Comparison of ENCODE assay signal across 18 cellular contexts in genomic region chrX:47661539-47661938, GRCh38. TPM values are rescaled to one million over a fixed set of nuclear protein-coding genes. Genes with fewer than 3 reads are reported as not detected.
A peak's percentile ranks its signal among the peaks of the same experiment; 100 is the strongest.
DNase-seq lines count a peak whose midpoint lies in the region; ATAC-seq, FAIRE-seq and TF ChIP-seq lines count a peak whose summit lies in the region.
"Had no signal": no experiment of that assay in that cellular context is flagged by ENCODE, and none has a peak within 500 bp of the region (broad histone marks: within the 10 kb centered on the region; RNA-seq: fewer than 3 reads in every experiment).

No MANE protein-coding gene starts in this region.

- no peaks in the 10 kb centered on the region for H3K9me3 Mint-ChIP-seq in HFFc6

- no peaks in the 10 kb centered on the region for H4K20me1 ChIP-seq in K562 (replicated peaks; ENCODE audit: control insufficient read depth, insufficient read depth, low read length)
- H4K20me1 ChIP-seq in keratinocyte (ENCODE audit: control insufficient read depth, extremely low read depth, insufficient read depth, low read length): no peaks in the 10 kb centered on the region

- no peak overlapping the region for H3K4me3 ChIP-seq in ACC112 (ENCODE audit: low read depth, low read length)
- no peak overlapping the region for H3K4me3 ChIP-seq in K562
- no peak overlapping the region for H3K4me3 ChIP-seq in keratinocyte (ENCODE audit: control insufficient read depth in 2 of 3, extremely low read depth in 1 of 3, insufficient read depth in 2 of 3, low read depth in 1 of 3, low read length in 3 of 3)
- H3K4me3 ChIP-seq in BE2C (ENCODE audit: low read depth, low read length): no peak overlapping the region
- H3K4me3 ChIP-seq: PC-9 had no signal

- H3K27me3 Mint-ChIP-seq in HFFc6 (ENCODE audit: insufficient read depth): no peaks in the 10 kb centered on the region; the same call in 1 of the 2 replicates
- H3K27me3 Mint-ChIP-seq: CD4-positive, CD25-positive, alpha-beta regulatory T cell had no signal

- H3K36me3 Mint-ChIP-seq in HFFc6 (ENCODE audit: low read depth): peaks cover 14% of the 10 kb centered on the region; the same call in 1 of the 2 replicates

- no peaks in the 10 kb centered on the region for H3K9me3 ChIP-seq in K562 (replicated peaks; ENCODE audit: control insufficient read depth, insufficient read depth, low read depth, low read length)
- no peaks in the 10 kb centered on the region for H3K9me3 ChIP-seq in keratinocyte (ENCODE audit: control insufficient read depth, low read depth, low read length)
- no peaks in the 10 kb centered on the region for H3K9me3 ChIP-seq in BE2C

- TF ChIP-seq RAD21 in K562 (CRISPR knock-in tag; conservative IDR thresholded peaks at IDR 0.05 in 1 of 2, IDR thresholded peaks at IDR 0.05 in 1 of 2): no peak

- POLR2A ChIA-PET in K562 (lab: Yijun Ruan, JAX): interaction anchor here (0.9 to 1.2 kb wide), 4 partner anchors 13 to 69 kb away, joined by 3 to 4 read pairs (median 3); no protein-coding TSS in a partner anchor

- CTCF ChIA-PET in K562 (lab: Yijun Ruan, JAX; ENCODE audit: low intra/inter-chr PET ratio): no interaction called here

- H2AFZ ChIP-seq in ACC112 (ENCODE audit: low read length, unreplicated experiment): no peak overlapping the region
- peak overlapping the region; percentile 79; the same call in 1 of the 2 replicates for H2AFZ ChIP-seq in K562 (ENCODE audit: low read depth, low read length)
- H2AFZ ChIP-seq in keratinocyte (ENCODE audit: control insufficient read depth, low read length): no peak overlapping the region
- H2AFZ ChIP-seq: PC-9 had no signal

- peaks cover 32% of the 10 kb centered on the region for H3K4me1 Mint-ChIP-seq in HFFc6 (ENCODE audit: low read depth)

- H3K9ac ChIP-seq in K562 (ENCODE audit: insufficient read depth in 1 of 2, low read depth in 2 of 2, low read length in 2 of 2): peak overlapping the region in 1 of 2 experiments; percentile 71; a peak in 2 of 4 replicates
- no peak overlapping the region for H3K9ac ChIP-seq in keratinocyte (ENCODE audit: control insufficient read depth, extremely low read depth, insufficient read depth, low read length)

- H3K36me3 ChIP-seq in ACC112 (ENCODE audit: insufficient read depth, low read length) (peaks cover 5% of the 10 kb centered on the region), K562 (ENCODE audit: control insufficient read depth, insufficient read depth, low read length) (peaks cover 18% of the 10 kb centered on the region), keratinocyte (ENCODE audit: control insufficient read depth in 2 of 2, extremely low read depth in 1 of 2, insufficient read depth in 2 of 2, low read length in 2 of 2) (no peaks in the 10 kb centered on the region), BE2C (peaks cover 4% of the 10 kb centered on the region)

- intact Hi-C loops in K562 (cut with micrococcal nuclease): no loop called here

- 50% methylated on average over 5 of the region's 7 CpGs for WGBS in K562 (ENCODE audit: insufficient coverage, low coverage, missing lambda C conversion rate)

- BruUV-seq in K562 (replicated peaks; lab: Mats Ljungman, UMichigan): no TSS peak

- peaks cover 32% of the 10 kb centered on the region for H3K4me1 ChIP-seq in ACC112 (ENCODE audit: control insufficient read depth, insufficient read depth, low read length, unreplicated experiment)
- H3K4me1 ChIP-seq in K562 (replicated peaks in 1 of 2; ENCODE audit: control insufficient read depth in 2 of 2, insufficient read depth in 2 of 2, low read length in 2 of 2): peaks cover 15 to 69% of the 10 kb centered on the region in 2 experiments
- H3K4me1 ChIP-seq in keratinocyte (ENCODE audit: control insufficient read depth, extremely low read depth, insufficient read depth, low read length): peaks cover 5% of the 10 kb centered on the region
- no peaks in the 10 kb centered on the region for H3K4me1 ChIP-seq in BE2C

- TF ChIP-seq POLR2A in K562 (conservative IDR thresholded peaks at IDR 0.05): no peak

- no peak for TF ChIP-seq EP300 in K562 (IDR thresholded peaks at IDR 0.05; ENCODE audit: low read length)

- H3K4me3 Mint-ChIP-seq in HFFc6: no peak overlapping the region

- H3K27ac ChIP-seq in ACC112 (ENCODE audit: low read depth, low read length) (peak overlapping the region; percentile 96), K562 (ENCODE audit: extremely low read depth, low read depth, low read length) (peak overlapping the region; percentile 95), keratinocyte (ENCODE audit: control insufficient read depth, insufficient read depth, low read length) (peak overlapping the region; percentile 28)
- H3K27ac ChIP-seq: PC-9 had no signal

- ATAC-seq in K562 (no peak), GM18502 (IDR thresholded peaks at IDR 0.05; ENCODE audit: poor library complexity, unreplicated experiment) (no peak), GM19452 (IDR thresholded peaks at IDR 0.05; ENCODE audit: unreplicated experiment) (no peak)

- H3K79me2 ChIP-seq in ACC112 (ENCODE audit: control insufficient read depth, insufficient read depth, low read length, unreplicated experiment) (peaks cover 6% of the 10 kb centered on the region), K562 (ENCODE audit: control insufficient read depth, insufficient read depth, low read length) (peaks cover 24% of the 10 kb centered on the region), keratinocyte (ENCODE audit: control insufficient read depth, insufficient read depth, low read length) (no peaks in the 10 kb centered on the region)

- dilution Hi-C loops in keratinocyte (cut with MboI; ENCODE audit: extremely low pct_ligation_motif_present, low sequenced_read_pairs): no loop called here

- FAIRE-seq in K562 (lab: Jason Lieb, UNC) (no peak), keratinocyte (lab: Jason Lieb, UNC) (no peak)
- FAIRE-seq: GM19239 had no signal

- in situ Hi-C loops in K562 (cut with MboI): no loop called here

- no peaks in the 10 kb centered on the region for H3K27me3 ChIP-seq in ACC112 (ENCODE audit: insufficient read depth, low read length)
- no peaks in the 10 kb centered on the region for H3K27me3 ChIP-seq in K562 (ENCODE audit: control insufficient read depth in 2 of 2, insufficient read depth in 2 of 2, low read length in 2 of 2)
- no peaks in the 10 kb centered on the region for H3K27me3 ChIP-seq in keratinocyte (ENCODE audit: control insufficient read depth, extremely low read depth, insufficient read depth, low read length)
- H3K27me3 ChIP-seq in BE2C: no peaks in the 10 kb centered on the region

- H3K27ac Mint-ChIP-seq in HFFc6: peak overlapping the region; percentile 96
- H3K27ac Mint-ChIP-seq: CD4-positive, CD25-positive, alpha-beta regulatory T cell had no signal

- TF ChIP-seq CTCF in HFFc6 (IDR thresholded peaks at IDR 0.05) (no peak), K562 (IDR thresholded peaks at IDR 0.05 in 2 of 3, conservative IDR thresholded peaks at IDR 0.05 in 1 of 3; ENCODE audit: insufficient read depth in 2 of 3, low read depth in 1 of 3, low read length in 3 of 3) (no peak), keratinocyte (optimal IDR thresholded peaks at IDR 0.05 in 1 of 3, IDR thresholded peaks at IDR 0.05 in 1 of 3, conservative IDR thresholded peaks at IDR 0.05 in 1 of 3; ENCODE audit: extremely low read depth in 1 of 3, insufficient read depth in 2 of 3, low read length in 3 of 3) (no peak), BE2C (IDR thresholded peaks at IDR 0.05; ENCODE audit: low read depth, low read length) (no peak)

- H3K9me1 ChIP-seq in K562 (ENCODE audit: control insufficient read depth, insufficient read depth, low read length): peaks cover 3% of the 10 kb centered on the region
- H3K9me1 ChIP-seq in keratinocyte (ENCODE audit: control insufficient read depth, extremely low read depth, insufficient read depth, low read length): no peaks in the 10 kb centered on the region

- DNase-seq in HFFc6 (no peak), K562 (ENCODE audit: extremely low read depth in 1 of 4, low spot score in 3 of 4) (no peak), keratinocyte (ENCODE audit: low read depth, low spot score) (no peak), NCI-H2196 treated with DMSO at 0.1 percent for 48 hours (lab: John Stamatoyannopoulos, UW; ENCODE audit: unreplicated experiment) (no peak), BE2C (no peak)
- DNase-seq: AML-193; CD4-positive, CD25-positive, alpha-beta regulatory T cell; KG1; NCI-H1436; NCI-H2029; NCI-H2171 treated with DMSO at 0.1 percent for 48 hours; NCI-H510A; NCI-H774 had no signal

- H3K4me2 ChIP-seq in K562 (ENCODE audit: insufficient read depth, low read length) (no peak overlapping the region), keratinocyte (ENCODE audit: control insufficient read depth, extremely low read depth, insufficient read depth, low read depth, low read length) (no peak overlapping the region)
- H3K4me2 ChIP-seq: PC-9 had no signal

RNA-seq across cellular contexts. Expression of gene UXT, which starts 2.6 kb away (rescaled TPM):
- total RNA-seq in HFFc6 (2021; fragmentation: NEBNext Ultra II Directional; extraction: Animal tissue kit (Norgen Biotek cat#: 25700)): 100 to 1,000 TPM in 4 of 6 experiments, 10 to 100 TPM in 2; 94.9 to 104 (median 101) TPM
- 67.5 and 87.0 TPM in 2 replicates for total RNA-seq in K562 (2011; cell fraction: chromatin; rRNA removed; ENCODE audit: low replicate concordance)
- 91.2 and 94.6 TPM in 2 replicates for total RNA-seq in K562 (2011; cell fraction: nucleolus; rRNA removed)
- 97.3 and 117 TPM in 2 replicates for total RNA-seq in K562 (2011; cell fraction: nucleoplasm; rRNA removed)
- total RNA-seq in K562 (2014; rRNA removed): 201 and 206 TPM in 2 replicates
- total RNA-seq in K562 (2014; rRNA removed; fragmentation: Illumina TruSeq; extraction: Trizol): 199 and 204 TPM in 2 replicates
- 184 and 206 TPM in 2 replicates for total RNA-seq in K562 (2015; rRNA removed; fragmentation: Illumina TruSeq; extraction: Trizol)
- total RNA-seq in K562 (2021): 181 and 185 TPM in 2 replicates
- 260 and 275 TPM in 2 replicates for polyA plus RNA-seq in K562 (2011; rRNA removed)
- polyA plus RNA-seq in K562 (2011; cell fraction: cytosol; rRNA removed): 259 and 265 TPM in 2 replicates
- polyA plus RNA-seq in K562 (2011; cell fraction: nucleus; rRNA removed): 182 and 231 TPM in 2 replicates
- 283 and 337 TPM in 2 replicates for polyA plus RNA-seq in K562 (2012)
- polyA plus RNA-seq in K562 (2014; fragmentation: Illumina TruSeq; extraction: Trizol): 279 and 300 TPM in 2 replicates
- polyA plus RNA-seq in K562 (2014; fragmentation: Nextera tagmentation; extraction: Ambion mirVana): 100 to 1,000 TPM; 141 to 167 TPM
- polyA plus RNA-seq in K562 (2014; rRNA removed): 265 and 285 TPM in 2 replicates
- 74.0 and 75.4 TPM in 2 replicates for polyA minus RNA-seq in K562 (2011; rRNA and poly(A)+ RNA removed)
- 52.3 and 53.6 TPM in 2 replicates for polyA minus RNA-seq in K562 (2011; cell fraction: cytosol; rRNA and poly(A)+ RNA removed)
- polyA minus RNA-seq in K562 (2011; cell fraction: nucleus; rRNA and poly(A)+ RNA removed): 46.6 and 75.3 TPM in 2 replicates
- polyA plus RNA-seq in keratinocyte: 87.4 to 102 TPM (median 93.1 TPM) in 3 replicates
- 64.4 TPM for polyA plus RNA-seq in keratinocyte (2011; ENCODE audit: low read depth)
- 45.9 and 76.7 TPM in 2 replicates for polyA plus RNA-seq in keratinocyte (2011; cell fraction: cytosol; rRNA removed)
- 27.2 and 29.2 TPM in 2 replicates for polyA plus RNA-seq in keratinocyte (2011; cell fraction: nucleus; rRNA removed)
- polyA plus RNA-seq in keratinocyte (2012; ENCODE audit: low replicate concordance): 90.2 and 102 TPM in 2 replicates
- polyA minus RNA-seq in keratinocyte: 29.4 to 38.2 TPM (median 33.3 TPM) in 3 replicates
- polyA minus RNA-seq in keratinocyte (2011; cell fraction: cytosol; rRNA and poly(A)+ RNA removed): 42.8 TPM
- 13.5 and 13.9 TPM in 2 replicates for polyA minus RNA-seq in keratinocyte (2011; cell fraction: nucleus; rRNA and poly(A)+ RNA removed)
- polyA plus RNA-seq in BE2C (2012; ENCODE audit: insufficient read depth, insufficient read length, low read depth): 106 TPM

RNA-seq across cellular contexts. Expression of gene ELK1, which starts 11.2 kb away (rescaled TPM):
- 10 to 100 TPM; 42.8 to 49.1 (median 45.7) TPM for total RNA-seq in HFFc6 (2021; fragmentation: NEBNext Ultra II Directional; extraction: Animal tissue kit (Norgen Biotek cat#: 25700))
- total RNA-seq in K562 (2011; cell fraction: chromatin; rRNA removed; ENCODE audit: low replicate concordance): 32.0 and 32.5 TPM in 2 replicates
- 20.1 and 21.2 TPM in 2 replicates for total RNA-seq in K562 (2011; cell fraction: nucleolus; rRNA removed)
- 32.9 and 71.1 TPM in 2 replicates for total RNA-seq in K562 (2011; cell fraction: nucleoplasm; rRNA removed)
- total RNA-seq in K562 (2014; rRNA removed) (37.8 and 47.8 TPM in 2 replicates), K562 (2014; rRNA removed; fragmentation: Illumina TruSeq; extraction: Trizol) (23.6 and 24.5 TPM in 2 replicates), K562 (2015; rRNA removed; fragmentation: Illumina TruSeq; extraction: Trizol) (21.2 and 21.6 TPM in 2 replicates), K562 (2021) (62.5 and 74.9 TPM in 2 replicates)
- polyA plus RNA-seq in K562 (2011; rRNA removed) (26.5 and 29.5 TPM in 2 replicates), K562 (2014; fragmentation: Illumina TruSeq; extraction: Trizol) (49.6 and 65.2 TPM in 2 replicates), K562 (2014; fragmentation: Nextera tagmentation; extraction: Ambion mirVana) (1 to 10 TPM; 4.4 to 4.6 TPM), K562 (2014; rRNA removed) (30.0 and 30.1 TPM in 2 replicates), keratinocyte (8.2 to 13.5 TPM (median 12.9 TPM) in 3 replicates)
- 36.1 and 65.1 TPM in 2 replicates for polyA plus RNA-seq in K562 (2011; cell fraction: cytosol; rRNA removed)
- 31.3 and 44.0 TPM in 2 replicates for polyA plus RNA-seq in K562 (2011; cell fraction: nucleus; rRNA removed)
- 40.7 and 46.4 TPM in 2 replicates for polyA plus RNA-seq in K562 (2012)
- polyA minus RNA-seq in K562 (2011; rRNA and poly(A)+ RNA removed): 17.1 and 17.8 TPM in 2 replicates
- 26.9 and 30.2 TPM in 2 replicates for polyA minus RNA-seq in K562 (2011; cell fraction: cytosol; rRNA and poly(A)+ RNA removed)
- 9.4 and 10.1 TPM in 2 replicates for polyA minus RNA-seq in K562 (2011; cell fraction: nucleus; rRNA and poly(A)+ RNA removed)
- polyA plus RNA-seq in keratinocyte (2011; ENCODE audit: low read depth): 7.7 TPM
- polyA plus RNA-seq in keratinocyte (2011; cell fraction: cytosol; rRNA removed): 13.3 and 15.4 TPM in 2 replicates
- polyA plus RNA-seq in keratinocyte (2011; cell fraction: nucleus; rRNA removed): 6.4 and 8.2 TPM in 2 replicates
- polyA plus RNA-seq in keratinocyte (2012; ENCODE audit: low replicate concordance): 12.7 and 16.5 TPM in 2 replicates
- polyA minus RNA-seq in keratinocyte: 9.9 to 25.6 TPM (median 10.3 TPM) in 3 replicates
- polyA minus RNA-seq in keratinocyte (2011; cell fraction: cytosol; rRNA and poly(A)+ RNA removed): 15.9 TPM
- polyA minus RNA-seq in keratinocyte (2011; cell fraction: nucleus; rRNA and poly(A)+ RNA removed): 4.3 and 5.4 TPM in 2 replicates
- 38.7 TPM for polyA plus RNA-seq in BE2C (2012; ENCODE audit: insufficient read depth, insufficient read length, low read depth)

RNA-seq across cellular contexts. Expression of gene CFP, which starts 31.8 kb away (rescaled TPM):
- total RNA-seq in HFFc6 (2021; fragmentation: NEBNext Ultra II Directional; extraction: Animal tissue kit (Norgen Biotek cat#: 25700)): under 1 TPM; 0.05 to 0.28 (median 0.13) TPM
- total RNA-seq in K562 (2011; cell fraction: chromatin; rRNA removed; ENCODE audit: low replicate concordance): 0.92 and 1.3 TPM in 2 replicates
- 0.53 and 0.67 TPM in 2 replicates for total RNA-seq in K562 (2011; cell fraction: nucleolus; rRNA removed)
- total RNA-seq in K562 (2011; cell fraction: nucleoplasm; rRNA removed): 1.1 and 1.2 TPM in 2 replicates
- 0.41 and 2.1 TPM in 2 replicates for total RNA-seq in K562 (2014; rRNA removed)
- total RNA-seq in K562 (2014; rRNA removed; fragmentation: Illumina TruSeq; extraction: Trizol): 0.26 and 0.55 TPM in 2 replicates
- total RNA-seq in K562 (2015; rRNA removed; fragmentation: Illumina TruSeq; extraction: Trizol): 1.1 and 1.5 TPM in 2 replicates
- total RNA-seq in K562 (2021): 0.89 and 2.0 TPM in 2 replicates
- polyA plus RNA-seq in K562 (2011; rRNA removed): 0.28 and 0.93 TPM in 2 replicates
- polyA plus RNA-seq in K562 (2011; cell fraction: cytosol; rRNA removed): 0.72 and 0.88 TPM in 2 replicates
- 0.68 and 0.97 TPM in 2 replicates for polyA plus RNA-seq in K562 (2011; cell fraction: nucleus; rRNA removed)
- polyA plus RNA-seq in K562 (2012): 2.0 and 5.5 TPM in 2 replicates
- polyA plus RNA-seq in K562 (2014; fragmentation: Illumina TruSeq; extraction: Trizol): 0.79 and 1.2 TPM in 2 replicates
- polyA plus RNA-seq in K562 (2014; fragmentation: Nextera tagmentation; extraction: Ambion mirVana): under 1 TPM; 0.18 to 0.28 TPM
- 1.2 and 2.0 TPM in 2 replicates for polyA plus RNA-seq in K562 (2014; rRNA removed)
- polyA minus RNA-seq in K562 (2011; rRNA and poly(A)+ RNA removed): 0.07 and 0.09 TPM in 2 replicates
- 0.48 TPM in 1 of 2 replicates, not detected in the other for polyA minus RNA-seq in K562 (2011; cell fraction: cytosol; rRNA and poly(A)+ RNA removed)
- 0.27 and 0.56 TPM in 2 replicates for polyA minus RNA-seq in K562 (2011; cell fraction: nucleus; rRNA and poly(A)+ RNA removed)
- polyA plus RNA-seq in keratinocyte: 0.03 to 0.04 TPM in 2 of 3 replicates, not detected in the other
- polyA plus RNA-seq in keratinocyte (2011; ENCODE audit: low read depth): not detected
- polyA plus RNA-seq in keratinocyte (2011; cell fraction: cytosol; rRNA removed): not detected in 2 replicates
- polyA plus RNA-seq in keratinocyte (2011; cell fraction: nucleus; rRNA removed): 0.15 and 0.23 TPM in 2 replicates
- 0.35 TPM in 1 of 2 replicates, not detected in the other for polyA plus RNA-seq in keratinocyte (2012; ENCODE audit: low replicate concordance)
- polyA minus RNA-seq in keratinocyte: 0.19 TPM in 1 of 3 replicates, not detected in the others
- polyA minus RNA-seq in keratinocyte (2011; cell fraction: cytosol; rRNA and poly(A)+ RNA removed): not detected
- 0.11 and 0.16 TPM in 2 replicates for polyA minus RNA-seq in keratinocyte (2011; cell fraction: nucleus; rRNA and poly(A)+ RNA removed)
- polyA plus RNA-seq in BE2C (2012; ENCODE audit: insufficient read depth, insufficient read length, low read depth): 2.9 TPM

RNA-seq across cellular contexts. Expression of gene SYN1, which starts 41.9 kb away (rescaled TPM):
- under 1 TPM in 5 of 6 experiments, not detected in 1; 0.13 to 0.31 (median 0.19) TPM for total RNA-seq in HFFc6 (2021; fragmentation: NEBNext Ultra II Directional; extraction: Animal tissue kit (Norgen Biotek cat#: 25700))
- total RNA-seq in K562 (2011; cell fraction: chromatin; rRNA removed; ENCODE audit: low replicate concordance): 0.88 and 1.1 TPM in 2 replicates
- total RNA-seq in K562 (2011; cell fraction: nucleolus; rRNA removed): 0.26 TPM in 1 of 2 replicates, not detected in the other
- 0.66 TPM in 1 of 2 replicates, not detected in the other for total RNA-seq in K562 (2011; cell fraction: nucleoplasm; rRNA removed)
- total RNA-seq in K562 (2014; rRNA removed) (0.18 TPM in 1 of 2 replicates, not detected in the other), K562 (2014; rRNA removed; fragmentation: Illumina TruSeq; extraction: Trizol) (0.10 and 0.15 TPM in 2 replicates), K562 (2015; rRNA removed; fragmentation: Illumina TruSeq; extraction: Trizol) (not detected in 2 replicates), K562 (2021) (0.24 and 0.38 TPM in 2 replicates)
- polyA plus RNA-seq in K562 (2011; rRNA removed) (0.01 and 0.12 TPM in 2 replicates), K562 (2014; fragmentation: Illumina TruSeq; extraction: Trizol) (0.14 and 0.28 TPM in 2 replicates), K562 (2014; fragmentation: Nextera tagmentation; extraction: Ambion mirVana) (under 1 TPM in 1 of 2 experiments, not detected in 1; 0.07 TPM), K562 (2014; rRNA removed) (0.24 TPM in 1 of 2 replicates, not detected in the other), keratinocyte (0.07 to 0.36 TPM in 2 of 3 replicates, not detected in the other)
- 0.10 and 0.15 TPM in 2 replicates for polyA plus RNA-seq in K562 (2011; cell fraction: cytosol; rRNA removed)
- polyA plus RNA-seq in K562 (2011; cell fraction: nucleus; rRNA removed): 0.18 and 0.42 TPM in 2 replicates
- 0.30 and 0.66 TPM in 2 replicates for polyA plus RNA-seq in K562 (2012)
- 0.09 and 1.2 TPM in 2 replicates for polyA minus RNA-seq in K562 (2011; rRNA and poly(A)+ RNA removed)
- polyA minus RNA-seq in K562 (2011; cell fraction: cytosol; rRNA and poly(A)+ RNA removed): 0.36 and 1.2 TPM in 2 replicates
- polyA minus RNA-seq in K562 (2011; cell fraction: nucleus; rRNA and poly(A)+ RNA removed): 0.13 and 0.22 TPM in 2 replicates
- 0.49 TPM for polyA plus RNA-seq in keratinocyte (2011; ENCODE audit: low read depth)
- 0.34 and 0.56 TPM in 2 replicates for polyA plus RNA-seq in keratinocyte (2011; cell fraction: cytosol; rRNA removed)
- polyA plus RNA-seq in keratinocyte (2011; cell fraction: nucleus; rRNA removed): 0.19 and 1.1 TPM in 2 replicates
- polyA plus RNA-seq in keratinocyte (2012; ENCODE audit: low replicate concordance): 0.85 and 1.2 TPM in 2 replicates
- 0.10 to 3.0 TPM in 2 of 3 replicates, not detected in the other for polyA minus RNA-seq in keratinocyte
- not detected for polyA minus RNA-seq in keratinocyte (2011; cell fraction: cytosol; rRNA and poly(A)+ RNA removed)
- polyA minus RNA-seq in keratinocyte (2011; cell fraction: nucleus; rRNA and poly(A)+ RNA removed): 0.32 TPM in 1 of 2 replicates, not detected in the other
- 10.8 TPM for polyA plus RNA-seq in BE2C (2012; ENCODE audit: insufficient read depth, insufficient read length, low read depth)
- total RNA-seq: CD4-positive, CD25-positive, alpha-beta regulatory T cell; PC-9 had no signal

Comparison
In these comparisons a context has a peak if more than half of its experiments do, and no peak if none do; other contexts are left out.
1. H3K27ac ChIP-seq: peak in every context shown above with its lines; median percentile 96 in ACC112; 95 in K562; 28 in keratinocyte.